ENCODE assay signal across 8 cellular contexts in the genomic region with DNA sequence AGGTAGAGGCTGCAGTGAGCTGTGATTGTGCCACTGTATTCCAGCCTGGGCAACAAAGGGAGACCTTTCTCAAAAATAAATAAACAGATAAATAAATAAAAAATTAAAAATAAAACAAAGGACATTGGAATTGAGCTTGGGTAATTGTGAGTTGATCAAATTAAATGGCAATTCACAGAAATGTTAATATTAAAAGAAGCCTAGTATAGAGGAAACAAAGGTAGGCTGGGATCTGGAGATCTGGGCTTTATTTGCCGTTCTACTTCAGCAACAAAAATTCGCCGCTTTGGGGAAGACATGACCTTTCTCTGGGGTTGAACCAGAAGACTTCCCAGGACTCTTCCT. TPM values are rescaled to one million over a fixed set of nuclear protein-coding genes. Genes with fewer than 3 reads are reported as not detected.
DNase-seq lines count a peak whose midpoint lies in the region; TF ChIP-seq lines count a peak whose summit lies in the region.

No MANE protein-coding gene starts in this region.

- H3K27me3 ChIP-seq in MG63: no peaks in the 10 kb centered on the region
- no peaks in the 10 kb centered on the region for H3K27me3 ChIP-seq in duodenal mucosa (ENCODE audit: control insufficient read depth in 1 of 2, insufficient read depth in 2 of 2, low read length in 2 of 2)
- no peaks in the 10 kb centered on the region for H3K27me3 ChIP-seq in neural cell (ENCODE audit: insufficient read depth, low read depth, low read length)

- peaks cover 10 to 12% of the 10 kb centered on the region in 2 donors for H3K4me1 ChIP-seq in duodenal mucosa (ENCODE audit: control insufficient read depth in 1 of 2, insufficient read depth in 2 of 2, low read length in 2 of 2)

- no peaks in the 10 kb centered on the region for H3F3A ChIP-seq in neural cell (ENCODE audit: insufficient read depth, low read length, poor library complexity, severe bottlenecking)

- DNase-seq in MG63 (no peak), nucleus accumbens (lab: John Stamatoyannopoulos, UW) (no peak), Kasumi-1 (lab: John Stamatoyannopoulos, UW) (no peak), RPMI8226 (no peak), amniotic stem cell (lab: John Stamatoyannopoulos, UW) (no peak)

- peaks cover 30% of the 10 kb centered on the region for H3K36me3 ChIP-seq in MG63
- H3K36me3 ChIP-seq in duodenal mucosa (ENCODE audit: control insufficient read depth in 1 of 2, insufficient read depth in 2 of 2, low read length in 2 of 2): peaks cover 11 to 24% of the 10 kb centered on the region in 2 donors
- H3K36me3 ChIP-seq in neural cell (ENCODE audit: insufficient read depth, low read length): no peaks in the 10 kb centered on the region

- H3K9me3 ChIP-seq in MG63: no peaks in the 10 kb centered on the region
- H3K9me3 ChIP-seq in duodenal mucosa (ENCODE audit: control insufficient read depth in 1 of 2, low read length in 2 of 2): no peaks in the 10 kb centered on the region
- no peaks in the 10 kb centered on the region for H3K9me3 ChIP-seq in neural cell (ENCODE audit: low read length)

- no peaks in the 10 kb centered on the region for H3K9me2 ChIP-seq in neural cell (ENCODE audit: insufficient read depth, low read length)

- peak overlapping the region; percentile 74 for H3K4me2 ChIP-seq in neural cell (ENCODE audit: low read length)

- H3K4me3 ChIP-seq in MG63 (peak overlapping the region; percentile 86), duodenal mucosa (ENCODE audit: low read depth in 1 of 2, low read length in 2 of 2) (peak overlapping the region; percentile 86 to 99), neural cell (ENCODE audit: low read length) (peak overlapping the region; percentile 84)

- H2AFZ ChIP-seq in neural cell (ENCODE audit: low read depth, low read length): peak overlapping the region; percentile 95

- H3K9ac ChIP-seq in duodenal mucosa (ENCODE audit: low read depth in 1 of 2, low read length in 2 of 2): peak overlapping the region; percentile 86 to 88
- peak overlapping the region; percentile 88 for H3K9ac ChIP-seq in neural cell (ENCODE audit: low read length)

- H4K20me1 ChIP-seq in neural cell (ENCODE audit: insufficient read depth): no peaks in the 10 kb centered on the region

- no peaks in the 10 kb centered on the region for H3K79me2 ChIP-seq in neural cell (replicated peaks; ENCODE audit: insufficient read depth, low read length)

- H3K27ac ChIP-seq in C4-2B: peak overlapping the region; percentile 76
- H3K27ac ChIP-seq in duodenal mucosa (ENCODE audit: low read depth, low read length): peak overlapping the region; percentile 64
- peak overlapping the region; percentile 73 for H3K27ac ChIP-seq in neural cell (ENCODE audit: low read length)

- no peak for TF ChIP-seq RAD21 in neural cell (conservative IDR thresholded peaks at IDR 0.05)

- TF ChIP-seq EP300 in neural cell (conservative IDR thresholded peaks at IDR 0.05; ENCODE audit: poor library complexity, severe bottlenecking): no peak

- TF ChIP-seq CTCF in C4-2B (conservative IDR thresholded peaks at IDR 0.05) (no peak), neural cell (IDR thresholded peaks at IDR 0.05; ENCODE audit: poor library complexity, severe bottlenecking) (no peak)

TF ChIP-seq in neural cell, 6 proteins besides CTCF, POLR2A, EP300 and RAD21:
- TF ChIP-seq, protein P1, sequence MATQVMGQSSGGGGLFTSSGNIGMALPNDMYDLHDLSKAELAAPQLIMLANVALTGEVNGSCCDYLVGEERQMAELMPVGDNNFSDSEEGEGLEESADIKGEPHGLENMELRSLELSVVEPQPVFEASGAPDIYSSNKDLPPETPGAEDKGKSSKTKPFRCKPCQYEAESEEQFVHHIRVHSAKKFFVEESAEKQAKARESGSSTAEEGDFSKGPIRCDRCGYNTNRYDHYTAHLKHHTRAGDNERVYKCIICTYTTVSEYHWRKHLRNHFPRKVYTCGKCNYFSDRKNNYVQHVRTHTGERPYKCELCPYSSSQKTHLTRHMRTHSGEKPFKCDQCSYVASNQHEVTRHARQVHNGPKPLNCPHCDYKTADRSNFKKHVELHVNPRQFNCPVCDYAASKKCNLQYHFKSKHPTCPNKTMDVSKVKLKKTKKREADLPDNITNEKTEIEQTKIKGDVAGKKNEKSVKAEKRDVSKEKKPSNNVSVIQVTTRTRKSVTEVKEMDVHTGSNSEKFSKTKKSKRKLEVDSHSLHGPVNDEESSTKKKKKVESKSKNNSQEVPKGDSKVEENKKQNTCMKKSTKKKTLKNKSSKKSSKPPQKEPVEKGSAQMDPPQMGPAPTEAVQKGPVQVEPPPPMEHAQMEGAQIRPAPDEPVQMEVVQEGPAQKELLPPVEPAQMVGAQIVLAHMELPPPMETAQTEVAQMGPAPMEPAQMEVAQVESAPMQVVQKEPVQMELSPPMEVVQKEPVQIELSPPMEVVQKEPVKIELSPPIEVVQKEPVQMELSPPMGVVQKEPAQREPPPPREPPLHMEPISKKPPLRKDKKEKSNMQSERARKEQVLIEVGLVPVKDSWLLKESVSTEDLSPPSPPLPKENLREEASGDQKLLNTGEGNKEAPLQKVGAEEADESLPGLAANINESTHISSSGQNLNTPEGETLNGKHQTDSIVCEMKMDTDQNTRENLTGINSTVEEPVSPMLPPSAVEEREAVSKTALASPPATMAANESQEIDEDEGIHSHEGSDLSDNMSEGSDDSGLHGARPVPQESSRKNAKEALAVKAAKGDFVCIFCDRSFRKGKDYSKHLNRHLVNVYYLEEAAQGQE (IDR thresholded peaks at IDR 0.05; ENCODE audit: borderline replicate concordance): no peak
- TF ChIP-seq TAF1 (IDR thresholded peaks at IDR 0.05; ENCODE audit: low read depth): no peak

RNA-seq across cellular contexts. Expression of a gene that starts 0.3 kb away (rescaled TPM):
- total RNA-seq in MG63 (2014; rRNA removed; shearing (Covaris generic); ENCODE audit: low replicate concordance): 68.7 and 99.1 TPM in 2 replicates
- polyA plus RNA-seq in neural cell: 128 and 133 TPM in 2 replicates
- polyA minus RNA-seq in neural cell: 51.1 and 57.3 TPM in 2 replicates

RNA-seq across cellular contexts. Expression of a gene that starts 7.5 kb away (rescaled TPM):
- total RNA-seq in MG63 (2014; rRNA removed; shearing (Covaris generic); ENCODE audit: low replicate concordance): not detected in 2 replicates
- polyA plus RNA-seq in neural cell: 0.10 TPM in 1 of 2 replicates, not detected in the other
- 0.24 TPM in 1 of 2 replicates, not detected in the other for polyA minus RNA-seq in neural cell

RNA-seq across cellular contexts. Expression of a gene that starts 11.9 kb away (rescaled TPM):
- total RNA-seq in MG63 (2014; rRNA removed; shearing (Covaris generic); ENCODE audit: low replicate concordance): not detected in 2 replicates
- 0.96 and 2.1 TPM in 2 replicates for polyA plus RNA-seq in neural cell
- 1.6 TPM in 1 of 2 replicates, not detected in the other for polyA minus RNA-seq in neural cell

RNA-seq across cellular contexts. Expression of a gene that starts 25.6 kb away (rescaled TPM):
- 65.1 and 90.5 TPM in 2 replicates for total RNA-seq in MG63 (2014; rRNA removed; shearing (Covaris generic); ENCODE audit: low replicate concordance)
- 222 and 234 TPM in 2 replicates for polyA plus RNA-seq in neural cell
- 64.6 and 66.2 TPM in 2 replicates for polyA minus RNA-seq in neural cell

RNA-seq across cellular contexts. Expression of a gene that starts 25.7 kb away (rescaled TPM):
- not detected in 2 replicates for total RNA-seq in MG63 (2014; rRNA removed; shearing (Covaris generic); ENCODE audit: low replicate concordance)
- polyA plus RNA-seq in neural cell: 0.21 and 1.2 TPM in 2 replicates
- 0.35 TPM in 1 of 2 replicates, not detected in the other for polyA minus RNA-seq in neural cell
